ENCODE assay signal across 8 cellular contexts in the genomic region with DNA sequence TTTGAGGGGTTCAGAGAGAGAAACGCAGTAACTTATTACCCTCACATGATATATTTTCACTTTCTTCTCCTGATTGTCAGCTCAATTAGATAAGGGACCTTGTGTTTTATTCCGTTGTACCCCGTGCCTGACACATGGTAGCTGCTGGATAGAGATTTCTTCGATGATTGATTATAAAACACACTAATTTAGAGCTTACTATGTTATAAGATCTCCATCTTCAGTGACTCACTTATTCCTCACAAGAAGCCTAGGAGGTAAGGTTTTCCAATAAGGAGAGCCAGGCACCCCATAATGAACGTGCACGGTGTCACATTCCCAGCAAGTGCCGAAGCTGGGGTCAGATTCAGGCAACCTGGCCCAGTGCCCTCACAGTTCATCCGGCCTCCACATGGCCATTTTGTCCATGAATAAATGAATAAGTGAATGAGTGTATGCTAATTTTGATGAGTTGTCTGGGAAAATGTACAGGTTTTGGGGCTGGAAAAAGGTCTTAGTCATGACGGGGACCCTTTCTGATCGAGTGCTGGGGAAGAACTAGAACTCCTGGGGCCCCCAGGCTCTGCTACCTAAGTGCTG.
A peak's percentile ranks its signal among the peaks of the same experiment; 100 is the strongest.
DNase-seq lines count a peak whose midpoint lies in the region; FAIRE-seq and TF ChIP-seq lines count a peak whose summit lies in the region.

No MANE protein-coding gene starts in this region.

- H3K9me3 ChIP-seq in BE2C (no peaks in the 10 kb centered on the region; the same call in 1 of the 2 replicates), HUES48 (ENCODE audit: control insufficient read depth, insufficient read depth, low read length) (no peaks in the 10 kb centered on the region; the same call in 1 of the 2 replicates), mesenchymal stem cell (ENCODE audit: control insufficient read depth, low read length) (no peaks in the 10 kb centered on the region), vagina (no peaks in the 10 kb centered on the region)

- TF ChIP-seq CTCF in BE2C (IDR thresholded peaks at IDR 0.05; ENCODE audit: low read depth, low read length) (no peak), bronchial epithelial cell (IDR thresholded peaks at IDR 0.05; ENCODE audit: insufficient read depth, low read length, severe bottlenecking) (no peak), vagina (IDR thresholded peaks at IDR 0.05) (no peak)

- 80% methylated on average over 6 of the region's 10 CpGs for WGBS in mesenchymal stem cell

- peak overlapping the region; percentile 82 for H2BK120ac ChIP-seq in mesenchymal stem cell (ENCODE audit: low read depth, low read length)

- H3K9ac ChIP-seq in HUES48 (ENCODE audit: low read depth, low read length) (no peak overlapping the region), mesenchymal stem cell (ENCODE audit: low read length) (peak overlapping the region; percentile 89)

- H2BK15ac ChIP-seq in mesenchymal stem cell (ENCODE audit: low read depth, poor library complexity, severe bottlenecking), result no peak overlapping the region

- no peaks in the 10 kb centered on the region for H3K79me1 ChIP-seq in mesenchymal stem cell (replicated peaks; ENCODE audit: low read length, poor library complexity, severe bottlenecking)

- FAIRE-seq in bronchial epithelial cell (lab: Jason Lieb, UNC), result no peak

- H2AK5ac ChIP-seq in mesenchymal stem cell (ENCODE audit: low read length, severe bottlenecking), result no peak overlapping the region

- no peak overlapping the region for H3K27ac ChIP-seq in HUES48 (ENCODE audit: low read depth, low read length)
- H3K27ac ChIP-seq in mesenchymal stem cell (ENCODE audit: low read length, poor library complexity, severe bottlenecking), result no peak overlapping the region
- H3K27ac ChIP-seq in vagina, result peak overlapping the region; percentile 76

- H3K27me3 ChIP-seq in BE2C (peaks cover 24% of the 10 kb centered on the region), HUES48 (ENCODE audit: control insufficient read depth, insufficient read depth, low read length) (peaks cover 18% of the 10 kb centered on the region), bronchial epithelial cell (ENCODE audit: control insufficient read depth, insufficient read depth, low read length) (peaks cover 6% of the 10 kb centered on the region), mesenchymal stem cell (ENCODE audit: control insufficient read depth in 1 of 2, insufficient read depth in 1 of 2, low read length in 2 of 2) (peaks cover 18% of the 10 kb centered on the region in 2 experiments), vagina (no peaks in the 10 kb centered on the region)

- H4K8ac ChIP-seq in mesenchymal stem cell (ENCODE audit: low read length), result peak overlapping the region; percentile 98

- no peak overlapping the region for H3K23ac ChIP-seq in mesenchymal stem cell (ENCODE audit: low read length in 2 of 2)

- peak overlapping the region in 1 of 2 experiments; percentile 85 for H3K14ac ChIP-seq in mesenchymal stem cell (ENCODE audit: low read length in 2 of 2)

- peak overlapping the region; percentile 83 for H4K91ac ChIP-seq in mesenchymal stem cell (ENCODE audit: low read length)

- peak overlapping the region; percentile 95 to 96 for H3K18ac ChIP-seq in mesenchymal stem cell (ENCODE audit: low read depth in 1 of 2, low read length in 2 of 2)

- no peaks in the 10 kb centered on the region for H3K36me3 ChIP-seq in BE2C
- no peaks in the 10 kb centered on the region for H3K36me3 ChIP-seq in HUES48 (ENCODE audit: control insufficient read depth, insufficient read depth, low read length)
- H3K36me3 ChIP-seq in bronchial epithelial cell (ENCODE audit: control insufficient read depth, insufficient read depth, low read length), result no peaks in the 10 kb centered on the region
- no peaks in the 10 kb centered on the region for H3K36me3 ChIP-seq in mesenchymal stem cell (ENCODE audit: control insufficient read depth in 1 of 2, insufficient read depth in 2 of 2, low read depth in 1 of 2, low read length in 2 of 2)
- no peaks in the 10 kb centered on the region for H3K36me3 ChIP-seq in vagina

- H3K4me3 ChIP-seq in BE2C (ENCODE audit: low read depth, low read length) (peak overlapping the region; percentile 78), HUES48 (ENCODE audit: low read depth, low read length) (peak overlapping the region; percentile 80), bronchial epithelial cell (ENCODE audit: low read depth, low read length) (peak overlapping the region; percentile 37), mesenchymal stem cell (ENCODE audit: insufficient read depth in 1 of 2, low read depth in 1 of 2, low read length in 2 of 2) (peak overlapping the region; percentile 68 to 83), vagina (peak overlapping the region; percentile 56 to 72)

- H2BK12ac ChIP-seq in mesenchymal stem cell (ENCODE audit: low read length in 2 of 2), result peak overlapping the region in 1 of 2 experiments; percentile 89

- peak overlapping the region; percentile 98 for H3K4me2 ChIP-seq in mesenchymal stem cell (ENCODE audit: low read length, poor library complexity, severe bottlenecking)

- no peak for TF ChIP-seq POLR2A in vagina (IDR thresholded peaks at IDR 0.05)

- H3K4me1 ChIP-seq in BE2C (no peaks in the 10 kb centered on the region; the same call in 1 of the 2 replicates), HUES48 (ENCODE audit: control insufficient read depth, insufficient read depth, low read length) (peaks cover 5% of the 10 kb centered on the region; the same call in 1 of the 2 replicates), mesenchymal stem cell (ENCODE audit: control insufficient read depth, insufficient read depth, low read depth, low read length) (peaks cover 4% of the 10 kb centered on the region), vagina (peaks cover 7% of the 10 kb centered on the region)

- no peak overlapping the region for H2BK5ac ChIP-seq in mesenchymal stem cell (ENCODE audit: low read depth, low read length, poor library complexity, severe bottlenecking)

- intact Hi-C loops in vagina (cut with DNase I), result no loop called here

- DNase-seq in BE2C, result no peak
- peak; percentile 31 for DNase-seq in bronchial epithelial cell (ENCODE audit: low read depth)
- no peak for DNase-seq in mesenchymal stem cell
- no peak for DNase-seq in vagina (ENCODE audit: extremely low spot score in 2 of 2)
- no peak for DNase-seq in NCI-H1436 (lab: John Stamatoyannopoulos, UW)
- DNase-seq in GF-D8 (lab: John Stamatoyannopoulos, UW), result no peak
- DNase-seq in HuH-7.5 (ENCODE audit: low spot score), result no peak

- no peak overlapping the region for H3K4ac ChIP-seq in mesenchymal stem cell (ENCODE audit: low read depth in 1 of 2, low read length in 2 of 2)

- H2AFZ ChIP-seq in mesenchymal stem cell (ENCODE audit: low read depth, low read length), result peak overlapping the region; percentile 89
